14 cellular contexts compared by ENCODE assay signal in genomic region chr3:184827572-184827971, GRCh38. TPM values are rescaled to one million over a fixed set of nuclear protein-coding genes. Genes with fewer than 3 reads are reported as not detected.
DNase-seq lines count a peak whose midpoint lies in the region; ATAC-seq and TF ChIP-seq lines count a peak whose summit lies in the region.
"Had no signal": no experiment of that assay in that cellular context is flagged by ENCODE, and none has a peak within 500 bp of the region (broad histone marks: within the 10 kb centered on the region; RNA-seq: fewer than 3 reads in every experiment).

No MANE protein-coding gene starts in this region.

- intact Hi-C loops in left colon (cut with DNase I, micrococcal nuclease) = no loop called here

- peaks cover 3% of the 10 kb centered on the region for H3K9me3 Mint-ChIP-seq in glutamatergic neuron (ENCODE audit: unreplicated experiment)
- H3K9me3 Mint-ChIP-seq: CD8-positive, alpha-beta T cell had no signal

- no peak overlapping the region for H3K27ac Mint-ChIP-seq in glutamatergic neuron (ENCODE audit: unreplicated experiment)
- H3K27ac Mint-ChIP-seq: CD8-positive, alpha-beta T cell had no signal

- peak; percentile 30 for ATAC-seq in left colon
- ATAC-seq: A549; CD8-positive, alpha-beta T cell had no signal

- H3K36me3 Mint-ChIP-seq in glutamatergic neuron (ENCODE audit: unreplicated experiment) = peaks cover 14% of the 10 kb centered on the region

- DNase-seq in CMK (ENCODE audit: low read depth) (peak; percentile 65), HUDEP-2 (lab: John Stamatoyannopoulos, UW; ENCODE audit: unreplicated experiment in 76 of 76) (peak in 46 of 76 experiments; percentile 2 to 77 (median 23)), amniotic epithelial cell (ENCODE audit: low read depth) (peak; percentile 58), left colon (no peak), glutamatergic neuron (no peak), MV-4-11 (lab: John Stamatoyannopoulos, UW) (no peak), NCI-H1694 (lab: John Stamatoyannopoulos, UW) (no peak)
- DNase-seq: BE2C; Caco-2; CD8-positive, alpha-beta T cell; DMS53; GF-D8; HCEC 1CT had no signal

- TF ChIP-seq CTCF in glutamatergic neuron (IDR thresholded peaks at IDR 0.05; ENCODE audit: partially characterized antibody, unreplicated experiment) = no peak

- H3K4me3 Mint-ChIP-seq in glutamatergic neuron (ENCODE audit: unreplicated experiment) = no peak overlapping the region
- H3K4me3 Mint-ChIP-seq: CD8-positive, alpha-beta T cell had no signal

- no peaks in the 10 kb centered on the region for H3K27me3 Mint-ChIP-seq in glutamatergic neuron (ENCODE audit: unreplicated experiment)

- H3K4me1 Mint-ChIP-seq in glutamatergic neuron (ENCODE audit: low read depth, unreplicated experiment) = no peaks in the 10 kb centered on the region

RNA-seq across cellular contexts. Expression of gene VPS8, which starts 15.6 kb away (rescaled TPM):
- 10 to 100 TPM; 65.1 to 69.0 TPM for total RNA-seq in left colon
- 94.5 TPM for total RNA-seq in glutamatergic neuron (ENCODE audit: unreplicated experiment)

Comparison
In these comparisons a context has a peak if more than half of its experiments do, and no peak if none do; other contexts are left out.
1. DNase-seq: peak in CMK (single experiment), HUDEP-2 (46 of 76) and amniotic epithelial cell (single experiment); none in left colon (0 of 2), glutamatergic neuron (single experiment), MV-4-11 (single experiment) and NCI-H1694 (single experiment).